Comparison of ENCODE assay signal across 2 cellular contexts in the genomic region with DNA sequence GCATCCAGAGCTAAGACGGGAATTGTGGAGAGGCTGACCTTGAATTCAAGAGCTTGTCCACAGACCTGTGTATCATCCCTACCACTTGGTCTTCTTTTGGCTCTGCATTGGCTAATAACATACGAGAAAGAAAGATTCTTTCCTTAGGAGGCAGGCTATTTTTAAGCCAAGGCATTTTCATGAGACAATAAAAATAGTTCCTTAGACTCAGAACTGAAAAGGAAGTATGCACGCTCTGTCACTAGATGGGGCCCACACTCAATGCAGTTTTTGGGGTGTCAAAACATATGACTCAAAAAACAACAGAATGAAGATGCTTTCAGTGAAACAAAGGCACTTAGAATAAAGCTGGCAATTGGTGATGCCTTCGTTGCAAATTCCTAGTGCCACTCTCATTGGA.
TF ChIP-seq lines count a peak whose summit lies in the region.

No MANE protein-coding gene starts in this region.

TF ChIP-seq in SK-N-SH, 30 proteins besides CTCF, POLR2A, EP300 and RAD21 (continued from another document):
- no peak for TF ChIP-seq FOXJ3 (CRISPR knock-in tag; IDR thresholded peaks at IDR 0.05)
- no peak for TF ChIP-seq EZH2phosphoT487 (IDR thresholded peaks at IDR 0.05; ENCODE audit: borderline replicate concordance, low read depth)
- TF ChIP-seq FOXM1 (IDR thresholded peaks at IDR 0.05; ENCODE audit: low read depth), result no peak
- TF ChIP-seq TCF12 (IDR thresholded peaks at IDR 0.05), result no peak
- TF ChIP-seq ZBTB33 (IDR thresholded peaks at IDR 0.05; ENCODE audit: borderline replicate concordance, low read depth), result no peak

TF ChIP-seq in WTC11, 78 proteins besides CTCF, POLR2A, EP300 and RAD21:
- TF ChIP-seq, protein P1, sequence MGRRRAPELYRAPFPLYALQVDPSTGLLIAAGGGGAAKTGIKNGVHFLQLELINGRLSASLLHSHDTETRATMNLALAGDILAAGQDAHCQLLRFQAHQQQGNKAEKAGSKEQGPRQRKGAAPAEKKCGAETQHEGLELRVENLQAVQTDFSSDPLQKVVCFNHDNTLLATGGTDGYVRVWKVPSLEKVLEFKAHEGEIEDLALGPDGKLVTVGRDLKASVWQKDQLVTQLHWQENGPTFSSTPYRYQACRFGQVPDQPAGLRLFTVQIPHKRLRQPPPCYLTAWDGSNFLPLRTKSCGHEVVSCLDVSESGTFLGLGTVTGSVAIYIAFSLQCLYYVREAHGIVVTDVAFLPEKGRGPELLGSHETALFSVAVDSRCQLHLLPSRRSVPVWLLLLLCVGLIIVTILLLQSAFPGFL (CRISPR knock-in tag; IDR thresholded peaks at IDR 0.05; ENCODE audit: borderline replicate concordance), result no peak
- TF ChIP-seq GRHL2 (CRISPR knock-in tag; IDR thresholded peaks at IDR 0.05; ENCODE audit: insufficient replicate concordance, severe bottlenecking) (no peak), ZNF281 (CRISPR knock-in tag; IDR thresholded peaks at IDR 0.05) (no peak), ZBTB43 (CRISPR knock-in tag; IDR thresholded peaks at IDR 0.05) (no peak), ETV6 (CRISPR knock-in tag; IDR thresholded peaks at IDR 0.05) (no peak), NFATC4 (CRISPR knock-in tag; IDR thresholded peaks at IDR 0.05) (no peak), ERG (CRISPR knock-in tag; IDR thresholded peaks at IDR 0.05) (no peak), ZNF232 (CRISPR knock-in tag; IDR thresholded peaks at IDR 0.05) (no peak), SP1 (CRISPR knock-in tag; conservative IDR thresholded peaks at IDR 0.05) (no peak), ZBTB21 (CRISPR knock-in tag; IDR thresholded peaks at IDR 0.05; ENCODE audit: borderline replicate concordance) (no peak), HMGXB4 (CRISPR knock-in tag; IDR thresholded peaks at IDR 0.05) (no peak)
- TF ChIP-seq, protein P2, sequence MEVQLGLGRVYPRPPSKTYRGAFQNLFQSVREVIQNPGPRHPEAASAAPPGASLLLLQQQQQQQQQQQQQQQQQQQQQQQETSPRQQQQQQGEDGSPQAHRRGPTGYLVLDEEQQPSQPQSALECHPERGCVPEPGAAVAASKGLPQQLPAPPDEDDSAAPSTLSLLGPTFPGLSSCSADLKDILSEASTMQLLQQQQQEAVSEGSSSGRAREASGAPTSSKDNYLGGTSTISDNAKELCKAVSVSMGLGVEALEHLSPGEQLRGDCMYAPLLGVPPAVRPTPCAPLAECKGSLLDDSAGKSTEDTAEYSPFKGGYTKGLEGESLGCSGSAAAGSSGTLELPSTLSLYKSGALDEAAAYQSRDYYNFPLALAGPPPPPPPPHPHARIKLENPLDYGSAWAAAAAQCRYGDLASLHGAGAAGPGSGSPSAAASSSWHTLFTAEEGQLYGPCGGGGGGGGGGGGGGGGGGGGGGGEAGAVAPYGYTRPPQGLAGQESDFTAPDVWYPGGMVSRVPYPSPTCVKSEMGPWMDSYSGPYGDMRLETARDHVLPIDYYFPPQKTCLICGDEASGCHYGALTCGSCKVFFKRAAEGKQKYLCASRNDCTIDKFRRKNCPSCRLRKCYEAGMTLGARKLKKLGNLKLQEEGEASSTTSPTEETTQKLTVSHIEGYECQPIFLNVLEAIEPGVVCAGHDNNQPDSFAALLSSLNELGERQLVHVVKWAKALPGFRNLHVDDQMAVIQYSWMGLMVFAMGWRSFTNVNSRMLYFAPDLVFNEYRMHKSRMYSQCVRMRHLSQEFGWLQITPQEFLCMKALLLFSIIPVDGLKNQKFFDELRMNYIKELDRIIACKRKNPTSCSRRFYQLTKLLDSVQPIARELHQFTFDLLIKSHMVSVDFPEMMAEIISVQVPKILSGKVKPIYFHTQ (CRISPR knock-in tag; IDR thresholded peaks at IDR 0.05), result no peak
TF ChIP-seq in WTC11: peak in this region for 0.
